Comparison of ENCODE assay signal across 8 cellular contexts in genomic region chr13:112606125-112607001, GRCh38. TPM values are rescaled to one million over a fixed set of nuclear protein-coding genes. Genes with fewer than 3 reads are reported as not detected.
A peak's percentile ranks its signal among the peaks of the same experiment; 100 is the strongest.
DNase-seq lines count a peak whose midpoint lies in the region; ATAC-seq and TF ChIP-seq lines count a peak whose summit lies in the region.

No MANE protein-coding gene starts in this region.

- peaks cover 11% of the 10 kb centered on the region for H3K4me1 Mint-ChIP-seq in stimulated activated naive CD8-positive, alpha-beta T cell treated with anti-CD3 and anti-CD28 coated beads, Interleukin-15, Interleukin-2, amounts not matched to agents 100 ng/mL and 50 ng/mL, for 24 hours (ENCODE audit: low read depth)

- no peaks in the 10 kb centered on the region for H3K27me3 ChIP-seq in KMS-11 (ENCODE audit: insufficient read depth, low read depth)
- H3K27me3 ChIP-seq in neural cell (ENCODE audit: insufficient read depth, low read depth, low read length), result no peaks in the 10 kb centered on the region

- no peaks in the 10 kb centered on the region for H3K9me3 ChIP-seq in neural cell (ENCODE audit: low read length)

- no peak overlapping the region for H3K4me3 ChIP-seq in KMS-11 (IDR thresholded peaks at IDR 0.05; ENCODE audit: insufficient read depth, low read depth, low read length)
- peak overlapping the region; percentile 65 for H3K4me3 ChIP-seq in neural cell (ENCODE audit: low read length)

- DNase-seq in Daoy (ENCODE audit: low read depth) (peak; percentile 91), fibroblast of the conjunctiva (ENCODE audit: low read depth) (peak; percentile 76)
- DNase-seq in activated effector memory CD4-positive, alpha-beta T cell treated with anti-CD3 and anti-CD28 coated beads, Interleukin-2, amount 50 U/mL, for 16 hours, result peak; percentile 96

- H3K4me2 ChIP-seq in KMS-11, result peak overlapping the region; percentile 64
- no peak overlapping the region for H3K4me2 ChIP-seq in neural cell (ENCODE audit: low read length)

- peak; percentile 100 for ATAC-seq in GM21786 (IDR thresholded peaks at IDR 0.05; ENCODE audit: unreplicated experiment)

- H3K4me1 ChIP-seq in KMS-11 (ENCODE audit: low read depth, poor library complexity, severe bottlenecking), result peaks cover 3% of the 10 kb centered on the region

- TF ChIP-seq CTCF in KMS-11 (conservative IDR thresholded peaks at IDR 0.05; ENCODE audit: low read depth, low read length) (peak; percentile 85), neural cell (IDR thresholded peaks at IDR 0.05; ENCODE audit: poor library complexity, severe bottlenecking) (peak; percentile 96)

- 0 out of 2 replicates have a peak, but pooled peaks have one; percentile 19 for TF ChIP-seq POLR2A in Raji (IDR thresholded peaks at IDR 0.05; ENCODE audit: insufficient read depth, low read depth, low read length)

- H3K27me3 Mint-ChIP-seq in stimulated activated naive CD8-positive, alpha-beta T cell treated with anti-CD3 and anti-CD28 coated beads, Interleukin-15, Interleukin-2, amounts not matched to agents 100 ng/mL and 50 ng/mL, for 24 hours, result peaks cover 25% of the 10 kb centered on the region

- H3K9ac ChIP-seq in KMS-11 (no peak overlapping the region), neural cell (ENCODE audit: low read length) (peak overlapping the region; percentile 8)

- peak; percentile 91 for TF ChIP-seq RAD21 in neural cell (conservative IDR thresholded peaks at IDR 0.05)

- H3K36me3 ChIP-seq in KMS-11 (ENCODE audit: insufficient read depth) (no peaks in the 10 kb centered on the region), neural cell (ENCODE audit: insufficient read depth, low read length) (no peaks in the 10 kb centered on the region)

- no peaks in the 10 kb centered on the region for H3K36me3 Mint-ChIP-seq in stimulated activated naive CD8-positive, alpha-beta T cell treated with anti-CD3 and anti-CD28 coated beads, Interleukin-15, Interleukin-2, amounts not matched to agents 100 ng/mL and 50 ng/mL, for 24 hours (ENCODE audit: low read depth)

- no peaks in the 10 kb centered on the region for H3K9me3 Mint-ChIP-seq in stimulated activated naive CD8-positive, alpha-beta T cell treated with anti-CD3 and anti-CD28 coated beads, Interleukin-15, Interleukin-2, amounts not matched to agents 100 ng/mL and 50 ng/mL, for 24 hours

- peak overlapping the region; percentile 81 for H3K4me3 Mint-ChIP-seq in stimulated activated naive CD8-positive, alpha-beta T cell treated with anti-CD3 and anti-CD28 coated beads, Interleukin-15, Interleukin-2, amounts not matched to agents 100 ng/mL and 50 ng/mL, for 24 hours

- peak overlapping the region; percentile 85; the same call in 1 of the 2 replicates for H2AFZ ChIP-seq in KMS-11 (ENCODE audit: low read depth)
- H2AFZ ChIP-seq in neural cell (ENCODE audit: low read depth, low read length), result peak overlapping the region; percentile 51

- H3K79me2 ChIP-seq in KMS-11 (ENCODE audit: insufficient read depth, low read depth), result no peaks in the 10 kb centered on the region
- no peaks in the 10 kb centered on the region for H3K79me2 ChIP-seq in neural cell (replicated peaks; ENCODE audit: insufficient read depth, low read length)

- TF ChIP-seq EP300 in neural cell (conservative IDR thresholded peaks at IDR 0.05; ENCODE audit: poor library complexity, severe bottlenecking), result no peak

- H3F3A ChIP-seq in neural cell (ENCODE audit: insufficient read depth, low read length, poor library complexity, severe bottlenecking), result no peaks in the 10 kb centered on the region

- no peaks in the 10 kb centered on the region for H3K9me2 ChIP-seq in neural cell (ENCODE audit: insufficient read depth, low read length)

- no peak overlapping the region for H3K27ac ChIP-seq in KMS-11
- no peak overlapping the region for H3K27ac ChIP-seq in neural cell (ENCODE audit: low read length)

- H4K20me1 ChIP-seq in KMS-11 (ENCODE audit: insufficient read depth), result no peaks in the 10 kb centered on the region
- no peaks in the 10 kb centered on the region for H4K20me1 ChIP-seq in neural cell (ENCODE audit: insufficient read depth)

- H3K27ac Mint-ChIP-seq in stimulated activated naive CD8-positive, alpha-beta T cell treated with anti-CD3 and anti-CD28 coated beads, Interleukin-15, Interleukin-2, amounts not matched to agents 100 ng/mL and 50 ng/mL, for 24 hours, result peak overlapping the region; percentile 46

TF ChIP-seq in neural cell, 6 proteins besides CTCF, POLR2A, EP300 and RAD21:
- TF ChIP-seq TAF1 (IDR thresholded peaks at IDR 0.05; ENCODE audit: low read depth), result no peak
- TF ChIP-seq SMC3 (conservative IDR thresholded peaks at IDR 0.05; ENCODE audit: poor library complexity), result peak; percentile 88
- no peak for TF ChIP-seq EZH2 (IDR thresholded peaks at IDR 0.05; ENCODE audit: borderline replicate concordance, insufficient read depth, low read length, poor library complexity, severe bottlenecking)
- TF ChIP-seq POLR2AphosphoS5 (IDR thresholded peaks at IDR 0.05), result no peak
- TF ChIP-seq MXI1 (conservative IDR thresholded peaks at IDR 0.05; ENCODE audit: poor library complexity, severe bottlenecking), result peak; percentile 48
TF ChIP-seq in neural cell: peak in this region for 2.

RNA-seq across cellular contexts. Expression of gene TUBGCP3, which starts 18.4 kb away (rescaled TPM):
- total RNA-seq in Daoy (2014; rRNA removed; shearing (Covaris generic)), result 8.8 and 12.2 TPM in 2 replicates
- 20.3 and 29.2 TPM in 2 replicates for polyA plus RNA-seq in neural cell
- 36.8 and 47.5 TPM in 2 replicates for polyA minus RNA-seq in neural cell
